Comparison of ENCODE assay signal across 8 cellular contexts in genomic region chr6:26521485-26522391, GRCh38. TPM values are rescaled to one million over a fixed set of nuclear protein-coding genes. Genes with fewer than 3 reads are reported as not detected.
DNase-seq lines count a peak whose midpoint lies in the region; ATAC-seq and TF ChIP-seq lines count a peak whose summit lies in the region.

No MANE protein-coding gene starts in this region.

- no peaks in the 10 kb centered on the region for H3K9me3 ChIP-seq in BLaER1
- H3K9me3 ChIP-seq in gastroesophageal sphincter: no peaks in the 10 kb centered on the region
- H3K9me3 ChIP-seq in suprapubic skin: no peaks in the 10 kb centered on the region

- H3K4me3 ChIP-seq in BLaER1: peak overlapping the region; percentile 69
- H3K4me3 ChIP-seq in gastroesophageal sphincter: peak overlapping the region; percentile 50 to 67
- H3K4me3 ChIP-seq in suprapubic skin: peak overlapping the region; percentile 66

- H3K27ac ChIP-seq in BLaER1 (peak overlapping the region; percentile 95), gastroesophageal sphincter (peak overlapping the region; percentile 90 to 98 (median 97)), suprapubic skin (peak overlapping the region; percentile 97)

- H4K20me1 ChIP-seq in BLaER1: no peaks in the 10 kb centered on the region

- no peak for TF ChIP-seq EP300 in gastroesophageal sphincter (IDR thresholded peaks at IDR 0.05)
- no peak for TF ChIP-seq EP300 in suprapubic skin (IDR thresholded peaks at IDR 0.05)

- peaks cover 35% of the 10 kb centered on the region for H3K4me1 ChIP-seq in BLaER1
- H3K4me1 ChIP-seq in gastroesophageal sphincter: peaks cover 0 to 25% (median 0%) of the 10 kb centered on the region in 3 donors
- H3K4me1 ChIP-seq in suprapubic skin: peaks cover 29% of the 10 kb centered on the region

- H3K36me3 ChIP-seq in BLaER1: no peaks in the 10 kb centered on the region
- H3K36me3 ChIP-seq in gastroesophageal sphincter: no peaks in the 10 kb centered on the region
- no peaks in the 10 kb centered on the region for H3K36me3 ChIP-seq in suprapubic skin

- H3K9ac ChIP-seq in BLaER1: peak overlapping the region; percentile 91

- TF ChIP-seq CTCF in gastroesophageal sphincter (IDR thresholded peaks at IDR 0.05): peak in 3 of 4 experiments; percentile 8 to 81 (median 32)
- peak in 1 of 2 donors; percentile 33 for TF ChIP-seq CTCF in suprapubic skin (IDR thresholded peaks at IDR 0.05)

- peak overlapping the region; percentile 82 for H3K4me2 ChIP-seq in BLaER1

- TF ChIP-seq POLR2A in gastroesophageal sphincter (IDR thresholded peaks at IDR 0.05) (peak; percentile 48 to 64), suprapubic skin (IDR thresholded peaks at IDR 0.05) (no peak)

- H3K27me3 ChIP-seq in BLaER1 (no peaks in the 10 kb centered on the region), gastroesophageal sphincter (no peaks in the 10 kb centered on the region), suprapubic skin (no peaks in the 10 kb centered on the region)

- 0 to 1% methylated on average over 2 to 16 of the region's 76 CpGs for WGBS in gastroesophageal sphincter (ENCODE audit: low coverage in 1 of 2), 2 donors
- WGBS in suprapubic skin: 10% methylated on average over 38 of the region's 76 CpGs

- peak; percentile 85 for DNase-seq in RPMI7951 (ENCODE audit: low read depth)
- peak; percentile 15 to 66 (median 28) for DNase-seq in activated naive CD4-positive, alpha-beta T cell (lab: John Stamatoyannopoulos, UW)
- peak in 55 of 56 donors; percentile 3 to 83 (median 53) for DNase-seq in nucleus accumbens (lab: John Stamatoyannopoulos, UW)
- DNase-seq in suprapubic skin (ENCODE audit: low spot score in 2 of 2): peak; percentile 87 to 89

- peak; percentile 73 for ATAC-seq in GM19324 (IDR thresholded peaks at IDR 0.05; ENCODE audit: low FRiP score, unreplicated experiment)
- peak; percentile 56 for ATAC-seq in HG03457 (IDR thresholded peaks at IDR 0.05; ENCODE audit: unreplicated experiment)
- peak; percentile 85 for ATAC-seq in gastroesophageal sphincter

RNA-seq across cellular contexts. Expression of gene HMGN4, which starts 16.4 kb away (rescaled TPM):
- 130 and 164 TPM in 2 replicates for total RNA-seq in RPMI7951 (2014; rRNA removed; shearing (Covaris generic))
- total RNA-seq in gastroesophageal sphincter (100 to 1,000 TPM in 1 of 4 donors, 10 to 100 TPM in 3; 80.5 to 121 (median 91.6) TPM), suprapubic skin (10 to 100 TPM; 25.2 to 48.5 (median 34.5) TPM)

RNA-seq across cellular contexts. Expression of gene BTN1A1, which starts 21.6 kb away (rescaled TPM):
- total RNA-seq in RPMI7951 (2014; rRNA removed; shearing (Covaris generic)): not detected in 2 replicates
- not detected for total RNA-seq in gastroesophageal sphincter
- total RNA-seq in suprapubic skin: not detected

Comparison
In these comparisons a context has a peak if more than half of its experiments do, and no peak if none do; other contexts are left out.
1. Peak in every context shown above with its lines: DNase-seq, ATAC-seq, H3K4me3 ChIP-seq and H3K27ac ChIP-seq.
2. DNase-seq: peak in every context shown above with its lines; median percentile 88 in suprapubic skin; 85 in RPMI7951; 53 in nucleus accumbens; 28 in activated naive CD4-positive, alpha-beta T cell.
3. POLR2A ChIP-seq: peak in gastroesophageal sphincter (2 of 2); none in suprapubic skin (0 of 2).